19 cellular contexts compared by ENCODE assay signal in the genomic region with DNA sequence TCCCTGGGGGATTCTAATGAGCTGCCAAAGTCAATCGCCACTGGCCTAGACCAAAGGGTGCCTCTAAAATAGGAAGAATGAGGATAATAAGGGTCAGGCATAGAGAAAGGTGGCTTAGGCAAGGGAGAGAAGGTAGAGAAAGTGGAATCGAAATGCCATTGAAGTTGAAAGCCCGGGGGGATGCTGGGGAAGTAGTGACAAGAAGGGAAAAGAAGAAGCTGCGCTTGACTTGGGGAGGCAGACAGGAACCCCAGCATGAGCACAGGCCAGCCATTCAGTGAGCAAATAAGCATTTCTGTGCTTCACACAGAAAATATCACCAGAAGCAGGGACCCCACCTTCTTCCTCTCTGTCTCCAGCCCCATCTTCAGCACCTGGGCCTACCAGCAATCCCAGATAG. TPM values are rescaled to one million over a fixed set of nuclear protein-coding genes. Genes with fewer than 3 reads are reported as not detected.
A peak's percentile ranks its signal among the peaks of the same experiment; 100 is the strongest.
DNase-seq lines count a peak whose midpoint lies in the region; ATAC-seq and TF ChIP-seq lines count a peak whose summit lies in the region.
"Had no signal": no experiment of that assay in that cellular context is flagged by ENCODE, and none has a peak within 500 bp of the region (broad histone marks: within the 10 kb centered on the region; RNA-seq: fewer than 3 reads in every experiment).

No MANE protein-coding gene starts in this region.

- H3K27ac Mint-ChIP-seq in CD8-positive, alpha-beta memory T cell = peak overlapping the region; percentile 95 to 99 (median 98)
- H3K27ac Mint-ChIP-seq in T-helper 17 cell (peak overlapping the region; percentile 98), osteocyte (ENCODE audit: unreplicated experiment) (no peak overlapping the region)
- H3K27ac Mint-ChIP-seq in activated naive CD8-positive, alpha-beta T cell treated with anti-CD3 and anti-CD28 coated beads, Interleukin-2, amount 50 U/mL, for 24 hours = peak overlapping the region; percentile 99

- no peaks in the 10 kb centered on the region for H3K9me3 ChIP-seq in CD8-positive, alpha-beta memory T cell (ENCODE audit: low read length)
- H3K9me3 ChIP-seq in T-helper 17 cell (ENCODE audit: control insufficient read depth, low read length, poor library complexity, severe bottlenecking) = no peaks in the 10 kb centered on the region
- H3K9me3 ChIP-seq: right atrium auricular region, tibial artery had no signal

- peak overlapping the region; percentile 97 to 100 (median 99) for H3K4me3 Mint-ChIP-seq in CD8-positive, alpha-beta memory T cell
- H3K4me3 Mint-ChIP-seq in T-helper 17 cell (peak overlapping the region; percentile 99), osteocyte (ENCODE audit: unreplicated experiment) (no peak overlapping the region)
- peak overlapping the region; percentile 98 for H3K4me3 Mint-ChIP-seq in activated naive CD8-positive, alpha-beta T cell treated with anti-CD3 and anti-CD28 coated beads, Interleukin-2, amount 50 U/mL, for 24 hours

- peaks cover 43 to 55% (median 53%) of the 10 kb centered on the region in 3 donors for H3K4me1 Mint-ChIP-seq in CD8-positive, alpha-beta memory T cell
- H3K4me1 Mint-ChIP-seq in T-helper 17 cell (peaks cover 45% of the 10 kb centered on the region), osteocyte (ENCODE audit: unreplicated experiment) (no peaks in the 10 kb centered on the region)
- peaks cover 43% of the 10 kb centered on the region for H3K4me1 Mint-ChIP-seq in activated naive CD8-positive, alpha-beta T cell treated with anti-CD3 and anti-CD28 coated beads, Interleukin-2, amount 50 U/mL, for 24 hours

- POLR2A ChIA-PET in CD8-positive, alpha-beta memory T cell (lab: Charles Lee) = interaction anchor here (0.6 to 6.7 kb wide), 5 partner anchors 12 to 59 kb away, joined by 3 to 165 read pairs (median 4); no protein-coding TSS in a partner anchor

- peaks cover 47% of the 10 kb centered on the region for H3K4me1 ChIP-seq in CD8-positive, alpha-beta memory T cell (ENCODE audit: insufficient read depth, low read length)
- H3K4me1 ChIP-seq: right atrium auricular region, tibial artery had no signal

- peaks cover 0 to 2% of the 10 kb centered on the region in 2 donors for H3K27me3 Mint-ChIP-seq in CD8-positive, alpha-beta memory T cell
- H3K27me3 Mint-ChIP-seq in T-helper 17 cell = no peaks in the 10 kb centered on the region
- no peaks in the 10 kb centered on the region for H3K27me3 Mint-ChIP-seq in activated naive CD8-positive, alpha-beta T cell treated with anti-CD3 and anti-CD28 coated beads, Interleukin-2, amount 50 U/mL, for 24 hours
- H3K27me3 Mint-ChIP-seq in osteocyte (ENCODE audit: unreplicated experiment) = peaks cover 26% of the 10 kb centered on the region

- peaks cover 16% of the 10 kb centered on the region for H3K36me3 ChIP-seq in CD8-positive, alpha-beta memory T cell (ENCODE audit: insufficient read depth, low read length)
- H3K36me3 ChIP-seq: right atrium auricular region, tibial artery had no signal

- peaks cover 22 to 61% (median 43%) of the 10 kb centered on the region in 3 donors for H3K36me3 Mint-ChIP-seq in CD8-positive, alpha-beta memory T cell
- H3K36me3 Mint-ChIP-seq in T-helper 17 cell (ENCODE audit: low read depth) (peaks cover 19% of the 10 kb centered on the region), osteocyte (ENCODE audit: unreplicated experiment) (no peaks in the 10 kb centered on the region)
- H3K36me3 Mint-ChIP-seq in activated naive CD8-positive, alpha-beta T cell treated with anti-CD3 and anti-CD28 coated beads, Interleukin-2, amount 50 U/mL, for 24 hours (ENCODE audit: low read depth) = peaks cover 67% of the 10 kb centered on the region

- no peaks in the 10 kb centered on the region for H3K27me3 ChIP-seq in CD8-positive, alpha-beta memory T cell (ENCODE audit: insufficient read depth, low read length, poor library complexity, severe bottlenecking)
- H3K27me3 ChIP-seq: right atrium auricular region, tibial artery had no signal

- CTCF ChIA-PET in CD8-positive, alpha-beta memory T cell (lab: Charles Lee) = interaction anchor here (1.9 to 4.5 kb wide), 6 partner anchors 9 to 63 kb away, joined by 7 to 47 read pairs (median 24); no protein-coding TSS in a partner anchor

- no peak for DNase-seq in CD8-positive, alpha-beta memory T cell
- DNase-seq in T-helper 17 cell (no peak), osteocyte (ENCODE audit: extremely low spot score, unreplicated experiment) (peak; percentile 36), COLO829 (ENCODE audit: low spot score) (no peak), hepatic stellate cell (ENCODE audit: low spot score) (no peak), DMS114 treated with DMSO at 0.1 percent for 48 hours (lab: John Stamatoyannopoulos, UW; ENCODE audit: unreplicated experiment) (no peak)
- DNase-seq in activated naive CD8-positive, alpha-beta T cell treated with anti-CD3 and anti-CD28 coated beads, Interleukin-2, amount 50 U/mL, for 24 hours = no peak
- DNase-seq: activated CD4-positive, CD25-positive, alpha-beta regulatory T cell; AML-193; mesenchymal stem cell; NCI-H1417 treated with DMSO at 0.1 percent for 48 hours; tibial artery had no signal

- H3K9me3 Mint-ChIP-seq in CD8-positive, alpha-beta memory T cell = no peaks in the 10 kb centered on the region
- H3K9me3 Mint-ChIP-seq in activated naive CD8-positive, alpha-beta T cell treated with anti-CD3 and anti-CD28 coated beads, Interleukin-2, amount 50 U/mL, for 24 hours = no peaks in the 10 kb centered on the region
- no peaks in the 10 kb centered on the region for H3K9me3 Mint-ChIP-seq in osteocyte (ENCODE audit: unreplicated experiment)

- peak overlapping the region; percentile 76 for H3K27ac ChIP-seq in CD8-positive, alpha-beta memory T cell (ENCODE audit: low read depth, low read length)
- H3K27ac ChIP-seq: right atrium auricular region, tibial artery had no signal

- ATAC-seq in T-helper 17 cell (no peak), GM21576 (IDR thresholded peaks at IDR 0.05; ENCODE audit: unreplicated experiment) (no peak)
- ATAC-seq in activated naive CD8-positive, alpha-beta T cell treated with anti-CD3 and anti-CD28 coated beads, Interleukin-2, amount 50 U/mL, for 24 hours = no peak
- ATAC-seq: esophagus mucosa, Right ventricle myocardium inferior had no signal

- peak overlapping the region; percentile 85 for H3K4me3 ChIP-seq in CD8-positive, alpha-beta memory T cell (ENCODE audit: low read length)
- H3K4me3 ChIP-seq: right atrium auricular region, tibial artery had no signal

- TF ChIP-seq CTCF in osteocyte (IDR thresholded peaks at IDR 0.05) = no peak

RNA-seq across cellular contexts. Expression of a gene that starts 1.5 kb away (rescaled TPM):
- 100 to 1,000 TPM; 353 to 364 TPM for total RNA-seq in CD8-positive, alpha-beta memory T cell
- 440 TPM for polyA plus RNA-seq in CD8-positive, alpha-beta memory T cell
- total RNA-seq in T-helper 17 cell (100 to 1,000 TPM; 152 to 172 TPM), osteocyte (not detected in 2 replicates)
- total RNA-seq: H1, HT-29, LHCN-M2 had no signal
- polyA plus RNA-seq: H1 had no signal

Comparison
In these comparisons a context has a peak if more than half of its experiments do, and no peak if none do; other contexts are left out.
1. RNA of a gene that starts 1.5 kb away (total RNA-seq): 353 to 364 TPM in CD8-positive, alpha-beta memory T cell and 152 to 172 TPM in T-helper 17 cell; not detected in osteocyte; every median in the first group is over 100 times any median in the second.